12 cellular contexts compared by ENCODE assay signal in genomic region chr10:126902157-126902556, GRCh38. TPM values are rescaled to one million over a fixed set of nuclear protein-coding genes. Genes with fewer than 3 reads are reported as not detected.
DNase-seq lines count a peak whose midpoint lies in the region; ATAC-seq and TF ChIP-seq lines count a peak whose summit lies in the region.
"Had no signal": no experiment of that assay in that cellular context is flagged by ENCODE, and none has a peak within 500 bp of the region (broad histone marks: within the 10 kb centered on the region; RNA-seq: fewer than 3 reads in every experiment).

No MANE protein-coding gene starts in this region.

- TF ChIP-seq CTCF in AG09319 (IDR thresholded peaks at IDR 0.05; ENCODE audit: low read depth, low read length) (peak; percentile 40), brain (conservative IDR thresholded peaks at IDR 0.05) (no peak)

- ATAC-seq in HG02610 (IDR thresholded peaks at IDR 0.05; ENCODE audit: unreplicated experiment) (no peak), HG03135 (IDR thresholded peaks at IDR 0.05; ENCODE audit: unreplicated experiment) (no peak)
- no peak for ATAC-seq in stimulated activated naive B cell treated with anti-CD40 and anti-IgM and Interleukin-4, amounts not matched to agents 10 μg/mL and 1 μg/mL and 100 μg/mL, for 72 hours (replicated peaks)
- ATAC-seq: sciatic nerve had no signal

- H3K36me3 Mint-ChIP-seq in brain, result peaks cover 17% of the 10 kb centered on the region
- peaks cover 5 to 6% of the 10 kb centered on the region in 2 donors for H3K36me3 Mint-ChIP-seq in stimulated activated naive B cell treated with anti-CD40 and anti-IgM and Interleukin-4, amounts not matched to agents 10 μg/mL and 1 μg/mL and 100 μg/mL, for 72 hours

- DNase-seq in AG09319 (ENCODE audit: extremely low read depth, low read depth) (peak; percentile 74), HT-29 (ENCODE audit: low spot score) (peak; percentile 73), kidney glomerular epithelial cell (lab: John Stamatoyannopoulos, UW) (peak; percentile 33), HuH-7 (ENCODE audit: low spot score) (no peak)
- DNase-seq in stimulated activated naive B cell treated with anti-CD40 and anti-IgM and Interleukin-4, amounts not matched to agents 10 μg/mL and 1 μg/mL and 100 μg/mL, for 72 hours, result no peak
- DNase-seq: activated effector memory CD4-positive, alpha-beta T cell treated with Interleukin-2 at 50 U/mL for 16 hours; left ventricle myocardium inferior; NCI-H510A had no signal

- peaks cover 10 to 33% (median 25%) of the 10 kb centered on the region in 5 experiments for H3K9me3 Mint-ChIP-seq in brain
- H3K9me3 Mint-ChIP-seq in stimulated activated naive B cell treated with anti-CD40 and anti-IgM and Interleukin-4, amounts not matched to agents 10 μg/mL and 1 μg/mL and 100 μg/mL, for 72 hours, result peaks cover 9 to 11% of the 10 kb centered on the region in 2 donors

- H3K27me3 Mint-ChIP-seq in brain, result peaks cover 21% of the 10 kb centered on the region
- H3K27me3 Mint-ChIP-seq in stimulated activated naive B cell treated with anti-CD40 and anti-IgM and Interleukin-4, amounts not matched to agents 10 μg/mL and 1 μg/mL and 100 μg/mL, for 72 hours, result peaks cover 27 to 41% of the 10 kb centered on the region in 2 donors

- peaks cover 12% of the 10 kb centered on the region for H3K4me1 Mint-ChIP-seq in brain
- H3K4me1 Mint-ChIP-seq in stimulated activated naive B cell treated with anti-CD40 and anti-IgM and Interleukin-4, amounts not matched to agents 10 μg/mL and 1 μg/mL and 100 μg/mL, for 72 hours, result peaks cover 0 to 5% of the 10 kb centered on the region in 2 donors

- H3K27ac Mint-ChIP-seq in brain, result no peak overlapping the region
- no peak overlapping the region for H3K27ac Mint-ChIP-seq in stimulated activated naive B cell treated with anti-CD40 and anti-IgM and Interleukin-4, amounts not matched to agents 10 μg/mL and 1 μg/mL and 100 μg/mL, for 72 hours

- peak overlapping the region in 3 of 5 experiments; percentile 9 to 63 (median 40) for H3K4me3 Mint-ChIP-seq in brain
- H3K4me3 Mint-ChIP-seq in stimulated activated naive B cell treated with anti-CD40 and anti-IgM and Interleukin-4, amounts not matched to agents 10 μg/mL and 1 μg/mL and 100 μg/mL, for 72 hours, result no peak overlapping the region

RNA-seq across cellular contexts. Expression of gene DOCK1, which starts 3.1 kb away (rescaled TPM):
- total RNA-seq in HT-29 (2014; rRNA removed; shearing (Covaris generic)), result 28.4 and 32.6 TPM in 2 replicates
- polyA plus RNA-seq in brain (ENCODE audit: insufficient read depth, low read depth, low replicate concordance), result 10.6 TPM

Comparison
In these comparisons a context has a peak if more than half of its experiments do, and no peak if none do; other contexts are left out.
1. DNase-seq: peak in AG09319 (single experiment), HT-29 (single experiment) and kidney glomerular epithelial cell (single experiment); none in HuH-7 (single experiment) and stimulated activated naive B cell treated with anti-CD40 and anti-IgM and Interleukin-4, amounts not matched to agents 10 μg/mL and 1 μg/mL and 100 μg/mL, for 72 hours (single experiment).
2. H3K4me3 Mint-ChIP-seq: peak in brain (3 of 5); none in stimulated activated naive B cell treated with anti-CD40 and anti-IgM and Interleukin-4, amounts not matched to agents 10 μg/mL and 1 μg/mL and 100 μg/mL, for 72 hours (0 of 2).